22 cellular contexts compared by ENCODE assay signal in the genomic region with DNA sequence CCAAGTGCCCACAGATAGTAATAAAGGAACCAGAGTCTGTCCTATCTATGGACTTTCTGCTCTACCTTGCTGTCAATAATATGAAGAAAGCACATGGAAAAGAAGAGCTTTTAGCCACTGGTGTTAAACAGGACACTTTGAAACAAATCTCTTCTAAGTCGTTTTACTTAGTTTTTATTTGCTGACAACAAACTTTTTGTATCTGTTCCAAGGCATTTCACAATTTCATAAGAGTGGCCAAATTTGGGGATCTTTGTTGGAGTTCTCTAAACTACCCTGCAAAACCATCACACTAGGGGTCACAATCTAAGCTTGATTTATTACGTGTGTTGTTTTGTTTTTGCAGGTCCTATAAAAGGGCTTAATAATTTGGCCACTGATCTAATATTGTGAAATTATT. TPM values are rescaled to one million over a fixed set of nuclear protein-coding genes. Genes with fewer than 3 reads are reported as not detected.
"Had no signal": no experiment of that assay in that cellular context is flagged by ENCODE, and none has a peak within 500 bp of the region (broad histone marks: within the 10 kb centered on the region; RNA-seq: fewer than 3 reads in every experiment).

No MANE protein-coding gene starts in this region.

- H3K27ac ChIP-seq: colonic mucosa, suprapubic skin, upper lobe of left lung had no signal

- ATAC-seq: mucosa of descending colon; naive thymus-derived CD8-positive, alpha-beta T cell; stimulated activated effector memory CD8-positive, alpha-beta T cell treated with anti-CD3 and anti-CD28 coated beads, Interleukin-12 subunit alpha, Interleukin-12 subunit beta, amount 100 ng/mL, for 72 hours; stimulated activated naive CD8-positive, alpha-beta T cell treated with anti-CD3 and anti-CD28 coated beads, Interleukin-15, Interleukin-2, amounts not matched to agents 100 U/mL and 50 U/mL, for 24 hours had no signal

- H3K9me3 ChIP-seq: colonic mucosa, suprapubic skin, thyroid gland, uterus had no signal

- H3K27me3 ChIP-seq: colonic mucosa, esophagus squamous epithelium, heart right ventricle, suprapubic skin, thyroid gland, upper lobe of left lung, uterus had no signal

- H3K27ac Mint-ChIP-seq: naive thymus-derived CD8-positive, alpha-beta T cell; stimulated activated effector memory CD8-positive, alpha-beta T cell treated with anti-CD3 and anti-CD28 coated beads, Interleukin-12 subunit alpha, Interleukin-12 subunit beta, amount 100 ng/mL, for 72 hours had no signal

- H3K4me1 ChIP-seq: colonic mucosa, heart right ventricle, upper lobe of left lung, uterus had no signal

- DNase-seq: colonic mucosa; dermis blood vessel endothelial cell; esophagus squamous epithelium; foreskin melanocyte; heart right ventricle; hypothalamus; kidney glomerular epithelial cell; mucosa of descending colon; naive thymus-derived CD8-positive, alpha-beta T cell; posterior cingulate gyrus; stimulated activated CD4-positive, alpha-beta T cell treated with anti-CD3 and anti-CD28 coated beads, Interleukin-4, amount 100 ng/mL, for 1 hour; stimulated activated CD8-positive, alpha-beta memory T cell treated with anti-CD3 and anti-CD28 coated beads, Interleukin-4, amount 100 ng/mL, for 48 hours; stimulated activated naive CD8-positive, alpha-beta T cell treated with anti-CD3 and anti-CD28 coated beads, Interleukin-15, Interleukin-2, amounts not matched to agents 100 U/mL and 50 U/mL, for 24 hours; thyroid gland; upper lobe of left lung had no signal

- H3K4me3 Mint-ChIP-seq: naive thymus-derived CD8-positive, alpha-beta T cell; neural crest cell; stimulated activated effector memory CD8-positive, alpha-beta T cell treated with anti-CD3 and anti-CD28 coated beads, Interleukin-12 subunit alpha, Interleukin-12 subunit beta, amount 100 ng/mL, for 72 hours had no signal

- H3K4me1 Mint-ChIP-seq: naive thymus-derived CD8-positive, alpha-beta T cell; neural crest cell; stimulated activated effector memory CD8-positive, alpha-beta T cell treated with anti-CD3 and anti-CD28 coated beads, Interleukin-12 subunit alpha, Interleukin-12 subunit beta, amount 100 ng/mL, for 72 hours had no signal

- H3K4me3 ChIP-seq: colonic mucosa, esophagus squamous epithelium, heart right ventricle, mucosa of descending colon, suprapubic skin, thyroid gland, upper lobe of left lung, uterus had no signal

- H3K36me3 ChIP-seq: colonic mucosa, esophagus squamous epithelium, heart right ventricle, suprapubic skin, thyroid gland, upper lobe of left lung, uterus had no signal

- H3K36me3 Mint-ChIP-seq: stimulated activated effector memory CD8-positive, alpha-beta T cell treated with anti-CD3 and anti-CD28 coated beads, Interleukin-12 subunit alpha, Interleukin-12 subunit beta, amount 100 ng/mL, for 72 hours had no signal

RNA-seq across cellular contexts. Expression of a gene that starts 54.4 kb away (rescaled TPM):
- total RNA-seq: colonic mucosa; dermis blood vessel endothelial cell; epithelial cell of proximal tubule; glomerular endothelial cell; mucosa of descending colon; naive thymus-derived CD8-positive, alpha-beta T cell; neural crest cell; pulmonary artery endothelial cell had no signal
